Comparison of ENCODE assay signal across 9 cellular contexts in the genomic region with DNA sequence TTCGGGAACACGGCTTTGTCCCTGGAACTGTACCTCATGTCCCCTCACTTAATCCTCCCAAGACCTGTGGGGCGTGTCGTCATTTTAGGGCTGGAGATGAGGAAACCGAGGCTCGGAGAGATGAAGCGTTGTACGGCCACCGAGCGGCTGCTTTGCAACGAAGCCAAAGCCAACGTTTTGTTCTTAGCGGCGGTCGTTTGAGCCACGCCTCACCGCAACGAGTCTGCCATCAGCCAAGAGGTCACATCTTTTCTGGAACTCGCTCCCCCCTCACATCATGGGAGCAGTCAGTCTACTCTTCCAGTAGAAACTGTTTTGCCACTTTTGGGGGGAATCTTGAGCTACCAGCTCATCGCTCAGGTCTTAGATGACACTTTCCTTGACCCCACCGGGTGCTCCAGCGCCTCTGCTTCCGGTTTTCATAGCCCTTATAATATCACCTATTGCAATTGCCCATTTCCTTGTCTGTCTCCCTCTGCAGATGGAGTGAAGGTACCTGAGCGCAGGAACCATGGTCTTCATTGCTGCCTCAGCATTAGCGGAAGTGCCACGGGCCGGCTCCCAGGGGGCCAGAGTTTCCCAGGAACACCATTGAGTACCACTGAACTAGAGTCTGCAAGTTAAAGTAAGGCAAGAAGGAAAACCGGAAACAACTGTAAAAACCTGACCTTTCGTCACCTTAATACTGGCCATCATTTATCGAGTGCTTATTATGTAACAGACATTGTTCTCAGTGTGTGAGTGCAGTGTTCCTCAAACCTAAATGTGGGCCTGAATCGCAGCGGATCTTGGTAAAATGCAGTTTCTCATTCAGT. TPM values are rescaled to one million over a fixed set of nuclear protein-coding genes. Genes with fewer than 3 reads are reported as not detected.
DNase-seq lines count a peak whose midpoint lies in the region; ATAC-seq and TF ChIP-seq lines count a peak whose summit lies in the region.
"Had no signal": no experiment of that assay in that cellular context is flagged by ENCODE, and none has a peak within 500 bp of the region (broad histone marks: within the 10 kb centered on the region; RNA-seq: fewer than 3 reads in every experiment).

No MANE protein-coding gene starts in this region.

- peaks cover 0 to 64% of the 10 kb centered on the region in 2 donors for H3K4me1 ChIP-seq in right atrium auricular region

- no peak for TF ChIP-seq CTCF in right atrium auricular region (IDR thresholded peaks at IDR 0.05)
- no peak for TF ChIP-seq CTCF in omental fat pad (IDR thresholded peaks at IDR 0.05)

- intact Hi-C loops in activated T-helper 2 cell treated with anti-CD3 and anti-CD28 coated beads, Interferon-gamma antibody, Interleukin-2, Interleukin-4, amounts not matched to agents 10 μg/mL and 5 μg/mL and 100 μg/mL, durations not matched to agents 14 hours and 24 hours and 36 hours (cut with micrococcal nuclease) = loop anchor here (2.0 kb wide), 3 partner anchors 23 to 67 kb away; no protein-coding TSS in a partner anchor

- H3K9me3 Mint-ChIP-seq in activated T-helper 2 cell treated with anti-CD3 and anti-CD28 coated beads, Interferon-gamma antibody, Interleukin-2, Interleukin-4, amounts not matched to agents 10 μg/mL and 5 μg/mL and 100 μg/mL, durations not matched to agents 14 hours and 24 hours and 36 hours = no peaks in the 10 kb centered on the region
- H3K9me3 Mint-ChIP-seq in stimulated activated effector memory CD8-positive, alpha-beta T cell treated with anti-CD3 and anti-CD28 coated beads, Interleukin-12 subunit alpha, Interleukin-12 subunit beta, amount 100 ng/mL, for 72 hours = no peaks in the 10 kb centered on the region

- POLR2A ChIA-PET in HEK293T (lab: Yijun Ruan, JAX) = no interaction called here

- H3K27me3 ChIP-seq in right atrium auricular region = no peaks in the 10 kb centered on the region

- H3K9me3 ChIP-seq in right atrium auricular region = no peaks in the 10 kb centered on the region

- peak overlapping the region; percentile 97 to 99 for H3K27ac ChIP-seq in right atrium auricular region

- peaks cover 42% of the 10 kb centered on the region for H3K4me1 Mint-ChIP-seq in activated T-helper 2 cell treated with anti-CD3 and anti-CD28 coated beads, Interferon-gamma antibody, Interleukin-2, Interleukin-4, amounts not matched to agents 10 μg/mL and 5 μg/mL and 100 μg/mL, durations not matched to agents 14 hours and 24 hours and 36 hours (ENCODE audit: low read depth)
- peaks cover 66% of the 10 kb centered on the region for H3K4me1 Mint-ChIP-seq in stimulated activated effector memory CD8-positive, alpha-beta T cell treated with anti-CD3 and anti-CD28 coated beads, Interleukin-12 subunit alpha, Interleukin-12 subunit beta, amount 100 ng/mL, for 72 hours

- no peaks in the 10 kb centered on the region for H3K27me3 Mint-ChIP-seq in activated T-helper 2 cell treated with anti-CD3 and anti-CD28 coated beads, Interferon-gamma antibody, Interleukin-2, Interleukin-4, amounts not matched to agents 10 μg/mL and 5 μg/mL and 100 μg/mL, durations not matched to agents 14 hours and 24 hours and 36 hours (ENCODE audit: low read depth)

- CTCF ChIA-PET in HEK293T (lab: Yijun Ruan, JAX) = interaction anchor here (0.7 kb wide), 1 partner anchor 9 kb away, joined by 4 read pairs; no protein-coding TSS in a partner anchor

- peak overlapping the region; percentile 80 for H3K27ac Mint-ChIP-seq in activated T-helper 2 cell treated with anti-CD3 and anti-CD28 coated beads, Interferon-gamma antibody, Interleukin-2, Interleukin-4, amounts not matched to agents 10 μg/mL and 5 μg/mL and 100 μg/mL, durations not matched to agents 14 hours and 24 hours and 36 hours
- H3K27ac Mint-ChIP-seq in stimulated activated effector memory CD8-positive, alpha-beta T cell treated with anti-CD3 and anti-CD28 coated beads, Interleukin-12 subunit alpha, Interleukin-12 subunit beta, amount 100 ng/mL, for 72 hours = peak overlapping the region; percentile 94

- no peaks in the 10 kb centered on the region for H3K36me3 Mint-ChIP-seq in activated T-helper 2 cell treated with anti-CD3 and anti-CD28 coated beads, Interferon-gamma antibody, Interleukin-2, Interleukin-4, amounts not matched to agents 10 μg/mL and 5 μg/mL and 100 μg/mL, durations not matched to agents 14 hours and 24 hours and 36 hours (ENCODE audit: low read depth)
- H3K36me3 Mint-ChIP-seq in stimulated activated effector memory CD8-positive, alpha-beta T cell treated with anti-CD3 and anti-CD28 coated beads, Interleukin-12 subunit alpha, Interleukin-12 subunit beta, amount 100 ng/mL, for 72 hours = peaks cover 9% of the 10 kb centered on the region

- DNase-seq in DMS153 (lab: John Stamatoyannopoulos, UW) = peak; percentile 71
- no peak for DNase-seq in activated T-helper 2 cell treated with anti-CD3 and anti-CD28 coated beads, Interferon-gamma antibody, Interleukin-2, Interleukin-4, amounts not matched to agents 10 μg/mL and 5 μg/mL and 100 μg/mL, durations not matched to agents 14 hours and 24 hours and 36 hours (ENCODE audit: low spot score)
- DNase-seq in right atrium auricular region (ENCODE audit: low spot score) = no peak
- no peak for DNase-seq in stimulated activated effector memory CD8-positive, alpha-beta T cell treated with anti-CD3 and anti-CD28 coated beads, Interleukin-12 subunit alpha, Interleukin-12 subunit beta, amount 100 ng/mL, for 72 hours (ENCODE audit: low spot score in 2 of 2)
- DNase-seq in omental fat pad (ENCODE audit: low spot score) = no peak
- no peak for DNase-seq in HEK293T (ENCODE audit: extremely low spot score)
- DNase-seq in NK-92 treated with Interleukin-12 subunit alpha and Interleukin-12 subunit beta, amount 100 ng/mL, for 24 hours (lab: John Stamatoyannopoulos, UW) = no peak

- H3K4me3 Mint-ChIP-seq in activated T-helper 2 cell treated with anti-CD3 and anti-CD28 coated beads, Interferon-gamma antibody, Interleukin-2, Interleukin-4, amounts not matched to agents 10 μg/mL and 5 μg/mL and 100 μg/mL, durations not matched to agents 14 hours and 24 hours and 36 hours (ENCODE audit: low read depth) = peak overlapping the region; percentile 68
- H3K4me3 Mint-ChIP-seq in stimulated activated effector memory CD8-positive, alpha-beta T cell treated with anti-CD3 and anti-CD28 coated beads, Interleukin-12 subunit alpha, Interleukin-12 subunit beta, amount 100 ng/mL, for 72 hours = peak overlapping the region; percentile 77

- no peaks in the 10 kb centered on the region for H3K36me3 ChIP-seq in right atrium auricular region

- ATAC-seq in HG02763 (IDR thresholded peaks at IDR 0.05; ENCODE audit: unreplicated experiment) (peak; percentile 1), omental fat pad (ENCODE audit: low FRiP score) (no peak)
- no peak for ATAC-seq in stimulated activated effector memory CD8-positive, alpha-beta T cell treated with anti-CD3 and anti-CD28 coated beads, Interleukin-12 subunit alpha, Interleukin-12 subunit beta, amount 100 ng/mL, for 72 hours

- peak overlapping the region; percentile 48 to 66 for H3K4me3 ChIP-seq in right atrium auricular region

TF ChIP-seq in HEK293T, 16 proteins besides CTCF, POLR2A, EP300 and RAD21:
- TF ChIP-seq BHLHE40 (IDR thresholded peaks at IDR 0.05; ENCODE audit: borderline replicate concordance) = no peak
- TF ChIP-seq SUZ12 (IDR thresholded peaks at IDR 0.05) = no peak
- no peak for TF ChIP-seq SP1 (IDR thresholded peaks at IDR 0.05)
- no peak for TF ChIP-seq CTBP1 (IDR thresholded peaks at IDR 0.05; ENCODE audit: borderline replicate concordance)

RNA-seq across cellular contexts. Expression of gene NINJ2, which starts 19.6 kb away (rescaled TPM):
- total RNA-seq in activated T-helper 2 cell treated with anti-CD3 and anti-CD28 coated beads, Interferon-gamma antibody, Interleukin-2, Interleukin-4, amounts not matched to agents 10 μg/mL and 5 μg/mL and 100 μg/mL, durations not matched to agents 14 hours and 24 hours and 36 hours = 3.1 and 4.6 TPM in 2 replicates
- total RNA-seq in right atrium auricular region (1 to 10 TPM; 5.4 to 8.8 TPM), omental fat pad (10 to 100 TPM in 3 of 4 donors, 1 to 10 TPM in 1; 8.6 to 28.9 (median 17.5) TPM)
- total RNA-seq: LHCN-M2 had no signal
